Comparison of ENCODE assay signal across 11 cellular contexts in the genomic region with DNA sequence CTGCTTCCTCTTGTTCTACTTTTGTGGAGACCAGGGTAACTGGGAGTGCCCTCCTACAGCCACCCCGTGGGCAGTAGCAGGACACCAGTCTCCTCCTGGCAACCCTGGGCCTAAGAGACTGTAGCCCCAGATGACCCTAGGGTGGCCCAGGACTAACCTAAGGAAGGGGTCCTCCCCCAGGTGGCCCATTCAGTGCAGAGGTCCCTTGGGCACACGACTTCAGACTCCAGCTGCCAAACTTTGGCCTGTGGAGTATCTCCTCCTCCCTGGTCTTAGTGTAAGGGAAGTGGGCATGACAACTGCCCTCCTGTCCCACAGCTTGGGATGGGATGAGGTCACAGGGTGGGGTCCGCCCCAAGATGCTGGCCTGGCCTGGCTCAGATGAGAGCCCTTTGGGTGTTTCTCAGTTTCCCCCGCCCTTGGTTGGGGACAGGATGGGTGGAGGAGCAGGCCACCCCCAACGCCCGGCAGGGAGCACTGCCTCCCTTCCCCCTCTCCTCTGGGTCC. TPM values are rescaled to one million over a fixed set of nuclear protein-coding genes. Genes with fewer than 3 reads are reported as not detected.
DNase-seq lines count a peak whose midpoint lies in the region; ATAC-seq and TF ChIP-seq lines count a peak whose summit lies in the region.
"Had no signal": no experiment of that assay in that cellular context is flagged by ENCODE, and none has a peak within 500 bp of the region (broad histone marks: within the 10 kb centered on the region; RNA-seq: fewer than 3 reads in every experiment).

No MANE protein-coding gene starts in this region.

- TF ChIP-seq CTCF in breast epithelium (IDR thresholded peaks at IDR 0.05) (no peak), MCF 10A (IDR thresholded peaks at IDR 0.05; ENCODE audit: unreplicated experiment) (no peak), uterus (IDR thresholded peaks at IDR 0.05) (no peak)

- H3K27ac ChIP-seq in breast epithelium: peak overlapping the region; percentile 60 to 84
- peak overlapping the region; percentile 3 to 29 for H3K27ac ChIP-seq in uterus

- CTCF ChIA-PET in MCF 10A (lab: Yijun Ruan, JAX): interaction anchor here (1.0 to 4.1 kb wide), 5 partner anchors 10 to 152 kb away, joined by 5 to 27 read pairs (median 7); no protein-coding TSS in a partner anchor

- H3K4me1 ChIP-seq in breast epithelium (peaks cover 30 to 45% of the 10 kb centered on the region in 2 donors), uterus (peaks cover 0 to 36% of the 10 kb centered on the region in 2 donors)

- H3K4me3 ChIP-seq in breast epithelium (no peak overlapping the region), uterus (no peak overlapping the region)

- no peak for DNase-seq in breast epithelium (ENCODE audit: low spot score in 2 of 2)
- no peak for DNase-seq in MCF 10A (ENCODE audit: unreplicated experiment)
- DNase-seq in activated naive CD8-positive, alpha-beta T cell treated with anti-CD3 and anti-CD28 coated beads, Interleukin-2, amount 50 U/mL, for 24 hours: peak; percentile 43
- DNase-seq in memory B cell (ENCODE audit: low spot score in 2 of 2): no peak
- no peak for DNase-seq in uterus
- DNase-seq in NCI-H82 treated with DMSO at 0.1 percent for 48 hours (lab: John Stamatoyannopoulos, UW; ENCODE audit: unreplicated experiment): no peak
- no peak for DNase-seq in kidney glomerular epithelial cell (lab: John Stamatoyannopoulos, UW)
- no peak for DNase-seq in NOMO-1 treated with dmso at 0.1 percent for 144 hours (lab: John Stamatoyannopoulos, UW; ENCODE audit: unreplicated experiment)

- H3K27me3 Mint-ChIP-seq in MCF 10A (ENCODE audit: insufficient read depth, unreplicated experiment) (no peaks in the 10 kb centered on the region), memory B cell (no peaks in the 10 kb centered on the region)
- no peaks in the 10 kb centered on the region for H3K27me3 Mint-ChIP-seq in activated naive CD8-positive, alpha-beta T cell treated with anti-CD3 and anti-CD28 coated beads, Interleukin-2, amount 50 U/mL, for 24 hours

- H3K36me3 Mint-ChIP-seq in MCF 10A (ENCODE audit: insufficient read depth, unreplicated experiment) (no peaks in the 10 kb centered on the region), memory B cell (peaks cover 14% of the 10 kb centered on the region)
- H3K36me3 Mint-ChIP-seq in activated naive CD8-positive, alpha-beta T cell treated with anti-CD3 and anti-CD28 coated beads, Interleukin-2, amount 50 U/mL, for 24 hours (ENCODE audit: low read depth): peaks cover 62% of the 10 kb centered on the region

- peaks cover 46% of the 10 kb centered on the region for H3K4me1 Mint-ChIP-seq in MCF 10A (ENCODE audit: insufficient read depth, unreplicated experiment)
- peaks cover 66% of the 10 kb centered on the region for H3K4me1 Mint-ChIP-seq in activated naive CD8-positive, alpha-beta T cell treated with anti-CD3 and anti-CD28 coated beads, Interleukin-2, amount 50 U/mL, for 24 hours
- peaks cover 60% of the 10 kb centered on the region for H3K4me1 Mint-ChIP-seq in memory B cell

- BruUV-seq in MCF 10A (replicated peaks; lab: Mats Ljungman, UMichigan): no TSS peak

- H3K27ac Mint-ChIP-seq in MCF 10A (ENCODE audit: low read depth, unreplicated experiment) (no peak overlapping the region), memory B cell (peak overlapping the region; percentile 95)
- H3K27ac Mint-ChIP-seq in activated naive CD8-positive, alpha-beta T cell treated with anti-CD3 and anti-CD28 coated beads, Interleukin-2, amount 50 U/mL, for 24 hours: peak overlapping the region; percentile 99

- no peak overlapping the region for H3K4me3 Mint-ChIP-seq in MCF 10A (ENCODE audit: unreplicated experiment)
- peak overlapping the region; percentile 95 for H3K4me3 Mint-ChIP-seq in activated naive CD8-positive, alpha-beta T cell treated with anti-CD3 and anti-CD28 coated beads, Interleukin-2, amount 50 U/mL, for 24 hours
- peak overlapping the region; percentile 99 for H3K4me3 Mint-ChIP-seq in memory B cell

- no peaks in the 10 kb centered on the region for H3K9me3 Mint-ChIP-seq in MCF 10A (ENCODE audit: unreplicated experiment)
- no peaks in the 10 kb centered on the region for H3K9me3 Mint-ChIP-seq in activated naive CD8-positive, alpha-beta T cell treated with anti-CD3 and anti-CD28 coated beads, Interleukin-2, amount 50 U/mL, for 24 hours
- H3K9me3 Mint-ChIP-seq in memory B cell: no peaks in the 10 kb centered on the region
- H3K9me3 Mint-ChIP-seq: nephron had no signal

- POLR2A ChIA-PET in MCF 10A (lab: Yijun Ruan, JAX): interaction anchor here (1.4 kb wide), 1 partner anchor 9 kb away, joined by 3 read pairs; no protein-coding TSS in a partner anchor

- H3K9me3 ChIP-seq in breast epithelium (no peaks in the 10 kb centered on the region), uterus (no peaks in the 10 kb centered on the region)

- H3K36me3 ChIP-seq in breast epithelium (no peaks in the 10 kb centered on the region), uterus (no peaks in the 10 kb centered on the region)

- intact Hi-C loops in breast epithelium (cut with DNase I; ENCODE audit: low total_unique reads): no loop called here
- intact Hi-C loops in MCF 10A (cut with micrococcal nuclease): loop anchor here (10.0 kb wide), 1 partner anchor 418 kb away; a partner anchor contains a TSS
- intact Hi-C loops in uterus (cut with DNase I; ENCODE audit: low total_unique reads): no loop called here

- no peaks in the 10 kb centered on the region for H3K27me3 ChIP-seq in breast epithelium
- no peaks in the 10 kb centered on the region for H3K27me3 ChIP-seq in uterus

- ATAC-seq in activated naive CD8-positive, alpha-beta T cell treated with anti-CD3 and anti-CD28 coated beads, Interleukin-2, amount 50 U/mL, for 24 hours: no peak
- ATAC-seq in memory B cell (ENCODE audit: low read depth): no peak

- TF ChIP-seq POLR2A in breast epithelium (IDR thresholded peaks at IDR 0.05) (no peak), uterus (IDR thresholded peaks at IDR 0.05) (no peak)

RNA-seq across cellular contexts. Expression of a gene that starts 4.8 kb away (rescaled TPM):
- total RNA-seq in breast epithelium (10 to 100 TPM; 18.7 to 26.2 (median 18.7) TPM), MCF 10A (2022) (50.4 and 65.3 TPM in 2 replicates), uterus (10 to 100 TPM in 3 of 4 donors, 1 to 10 TPM in 1; 4.9 to 41.6 (median 26.4) TPM)

RNA-seq across cellular contexts. Expression of a gene that starts 25.9 kb away (rescaled TPM):
- under 1 TPM in 1 of 3 donors, not detected in 2; 0.15 TPM for total RNA-seq in breast epithelium
- total RNA-seq in MCF 10A (2022): 0.23 TPM in 1 of 2 replicates, not detected in the other
- 1 to 10 TPM in 1 of 4 donors, not detected in 3; 1.5 TPM for total RNA-seq in uterus
- total RNA-seq: NCI-H460 had no signal

RNA-seq across cellular contexts. Expression of a gene that starts 38.1 kb away (rescaled TPM):
- total RNA-seq in breast epithelium (not detected), MCF 10A (2022) (not detected in 2 replicates), uterus (not detected)
- total RNA-seq: activated CD8-positive, alpha-beta memory T cell treated with anti-CD3 and anti-CD28 coated beads for 36 hours; NCI-H460 had no signal

RNA-seq across cellular contexts. Expression of a gene that starts 39.7 kb away (rescaled TPM):
- total RNA-seq in breast epithelium (under 1 TPM in 1 of 3 donors, not detected in 2; 0.66 TPM), MCF 10A (2022) (not detected in 2 replicates), uterus (not detected)
- total RNA-seq: activated CD8-positive, alpha-beta memory T cell treated with anti-CD3 and anti-CD28 coated beads for 36 hours had no signal

RNA-seq across cellular contexts. Expression of a gene that starts 56.2 kb away (rescaled TPM):
- total RNA-seq in breast epithelium (10 to 100 TPM; 28.3 to 48.8 (median 48.0) TPM), MCF 10A (2022) (27.6 and 31.3 TPM in 2 replicates), uterus (100 to 1,000 TPM in 1 of 4 donors, 10 to 100 TPM in 3; 29.0 to 105 (median 41.2) TPM)
